34 cellular contexts compared by ENCODE assay signal in genomic region chr7:155471728-155472127, GRCh38. TPM values are rescaled to one million over a fixed set of nuclear protein-coding genes. Genes with fewer than 3 reads are reported as not detected.
DNase-seq lines count a peak whose midpoint lies in the region; ATAC-seq, FAIRE-seq and TF ChIP-seq lines count a peak whose summit lies in the region.
"Had no signal": no experiment of that assay in that cellular context is flagged by ENCODE, and none has a peak within 500 bp of the region (broad histone marks: within the 10 kb centered on the region; RNA-seq: fewer than 3 reads in every experiment).

No MANE protein-coding gene starts in this region.

- H3F3A ChIP-seq in GM23338 (replicated peaks; ENCODE audit: low read depth): peaks cover 24% of the 10 kb centered on the region

- H3K9me2 ChIP-seq in GM23338 (ENCODE audit: insufficient read depth): no peaks in the 10 kb centered on the region

- peaks cover 27% of the 10 kb centered on the region for H4K20me1 ChIP-seq in GM23338 (replicated peaks; ENCODE audit: insufficient read depth)
- H4K20me1 ChIP-seq in mammary epithelial cell (ENCODE audit: insufficient read depth, low read length): no peaks in the 10 kb centered on the region

- no peak for TF ChIP-seq POLR2A in vagina (IDR thresholded peaks at IDR 0.05)

- no peak for ATAC-seq in GM23338
- no peak for ATAC-seq in GM18867 (IDR thresholded peaks at IDR 0.05; ENCODE audit: unreplicated experiment)
- ATAC-seq: gastroesophageal sphincter, lower lobe of right lung, SK-N-SH treated with all-trans-retinoic acid at 6 μM for 48 hours had no signal

- H3K9me3 ChIP-seq in kidney (ENCODE audit: control insufficient read depth in 1 of 2, low read length in 2 of 2) (peaks cover 0 to 5% of the 10 kb centered on the region in 2 donors), vagina (no peaks in the 10 kb centered on the region), mammary epithelial cell (replicated peaks; ENCODE audit: insufficient read depth, low read length) (no peaks in the 10 kb centered on the region)
- H3K9me3 ChIP-seq: lower lobe of right lung, MG63, neutrophil, thyroid gland had no signal

- FAIRE-seq in kidney (lab: Jason Lieb, UNC): no peak
- FAIRE-seq: endometrium, islet of Langerhans had no signal

- CTCF ChIA-PET in mammary epithelial cell (lab: Charles Lee; ENCODE audit: low non-redundant PET): no interaction called here

- BruUV-seq in mammary epithelial cell (replicated peaks; lab: Mats Ljungman, UMichigan): no TSS peak

- no peak overlapping the region for H3K27ac Mint-ChIP-seq in GM23338
- H3K27ac Mint-ChIP-seq in osteocyte (ENCODE audit: unreplicated experiment): peak overlapping the region; percentile 80
- H3K27ac Mint-ChIP-seq: activated CD4-positive, alpha-beta memory T cell treated with anti-CD3 and anti-CD28 coated beads for 36 hours; activated naive CD8-positive, alpha-beta T cell; activated T-helper 17 cell treated with anti-CD3 and anti-CD28 coated beads, Interleukin-2, amount 50 U/mL, for 72 hours; dendritic cell treated with granulocyte-macrophage colony-stimulating factor and Interleukin-4, amounts not matched to agents 40 ng/mL and 50 ng/mL, for 4 days had no signal

- H3K27me3 Mint-ChIP-seq in GM23338 (ENCODE audit: insufficient read depth, low read depth, poor library complexity): peaks cover 100% of the 10 kb centered on the region
- H3K27me3 Mint-ChIP-seq in osteocyte (ENCODE audit: unreplicated experiment): peaks cover 11% of the 10 kb centered on the region

- H3K4me1 Mint-ChIP-seq in GM23338 (peaks cover 36% of the 10 kb centered on the region), osteocyte (ENCODE audit: unreplicated experiment) (peaks cover 42% of the 10 kb centered on the region)
- H3K4me1 Mint-ChIP-seq: central memory CD8-positive, alpha-beta T cell had no signal

- no peak for TF ChIP-seq CTCF in GM23338 (conservative IDR thresholded peaks at IDR 0.05; ENCODE audit: low read depth in 2 of 2)
- TF ChIP-seq CTCF in kidney (IDR thresholded peaks at IDR 0.05; ENCODE audit: borderline replicate concordance, extremely low read depth, insufficient read depth): no peak
- TF ChIP-seq CTCF in osteocyte (IDR thresholded peaks at IDR 0.05): no peak
- TF ChIP-seq CTCF in vagina (IDR thresholded peaks at IDR 0.05): no peak
- TF ChIP-seq CTCF in mammary epithelial cell (conservative IDR thresholded peaks at IDR 0.05 in 1 of 2, IDR thresholded peaks at IDR 0.05 in 1 of 2; ENCODE audit: extremely low read depth in 1 of 2, insufficient read depth in 1 of 2, low read depth in 1 of 2, low read length in 2 of 2): no peak

- H3K27me3 ChIP-seq in GM23338 (ENCODE audit: insufficient read depth) (peaks cover 100% of the 10 kb centered on the region), vagina (peaks cover 29% of the 10 kb centered on the region), mammary epithelial cell (ENCODE audit: insufficient read depth, low read length) (peaks cover 47% of the 10 kb centered on the region)
- H3K27me3 ChIP-seq: MG63 had no signal

- H3K4me2 ChIP-seq in GM23338: peak overlapping the region; percentile 67
- no peak overlapping the region for H3K4me2 ChIP-seq in mammary epithelial cell (ENCODE audit: insufficient read depth, low read depth, low read length)

- in situ Hi-C loops in mammary epithelial cell (cut with MboI; ENCODE audit: low sequenced_read_pairs in 2 of 2): no loop called here

- H2AFZ ChIP-seq in GM23338: no peak overlapping the region
- H2AFZ ChIP-seq in mammary epithelial cell (ENCODE audit: low read depth, low read length): no peak overlapping the region

- H3K36me3 ChIP-seq in GM23338 (ENCODE audit: insufficient read depth) (no peaks in the 10 kb centered on the region), kidney (ENCODE audit: control insufficient read depth in 1 of 2, insufficient read depth in 2 of 2, low read length in 2 of 2) (no peaks in the 10 kb centered on the region), vagina (no peaks in the 10 kb centered on the region), mammary epithelial cell (ENCODE audit: insufficient read depth, low read length) (no peaks in the 10 kb centered on the region)
- H3K36me3 ChIP-seq: gastroesophageal sphincter, lower lobe of right lung, MG63, neutrophil, stomach, thyroid gland had no signal

- H3K4me3 ChIP-seq in GM23338 (peak overlapping the region; percentile 38), kidney (ENCODE audit: low read length in 2 of 2) (no peak overlapping the region), vagina (no peak overlapping the region), mammary epithelial cell (replicated peaks in 1 of 3; ENCODE audit: insufficient read depth in 1 of 3, low read depth in 2 of 3, low read length in 3 of 3) (no peak overlapping the region)
- H3K4me3 ChIP-seq: gastroesophageal sphincter, lower lobe of right lung, MG63, stomach, thyroid gland had no signal

- intact Hi-C loops in kidney (cut with DNase I): no loop called here
- intact Hi-C loops in vagina (cut with DNase I): no loop called here
- intact Hi-C loops in mammary epithelial cell (cut with micrococcal nuclease): no loop called here

- H3K27ac ChIP-seq in GM23338 (ENCODE audit: low read depth) (no peak overlapping the region), kidney (ENCODE audit: low read depth in 2 of 2, low read length in 2 of 2) (no peak overlapping the region), vagina (no peak overlapping the region), mammary epithelial cell (ENCODE audit: insufficient read depth, low read depth, low read length) (no peak overlapping the region)
- H3K27ac ChIP-seq: gastroesophageal sphincter, lower lobe of right lung, neutrophil, stomach, thyroid gland had no signal

- H3K9me3 Mint-ChIP-seq in GM23338 (peaks cover 2% of the 10 kb centered on the region; the same call in 1 of the 3 replicates), osteocyte (ENCODE audit: unreplicated experiment) (no peaks in the 10 kb centered on the region)
- H3K9me3 Mint-ChIP-seq: activated T-helper 17 cell treated with anti-CD3 and anti-CD28 coated beads, Interleukin-2, amount 50 U/mL, for 72 hours; central memory CD8-positive, alpha-beta T cell; dendritic cell treated with granulocyte-macrophage colony-stimulating factor and Interleukin-4, amounts not matched to agents 40 ng/mL and 50 ng/mL, for 4 days had no signal

- H3K4me3 Mint-ChIP-seq in GM23338 (peak overlapping the region; percentile 34; the same call in 1 of the 3 replicates), osteocyte (ENCODE audit: unreplicated experiment) (no peak overlapping the region)
- H3K4me3 Mint-ChIP-seq: activated CD4-positive, alpha-beta memory T cell treated with anti-CD3 and anti-CD28 coated beads for 36 hours; activated naive CD8-positive, alpha-beta T cell; activated T-helper 17 cell treated with anti-CD3 and anti-CD28 coated beads, Interleukin-2, amount 50 U/mL, for 72 hours; CD4-positive, CD25-positive, alpha-beta regulatory T cell; central memory CD8-positive, alpha-beta T cell; dendritic cell treated with granulocyte-macrophage colony-stimulating factor and Interleukin-4, amounts not matched to agents 40 ng/mL and 50 ng/mL, for 4 days had no signal

- H3K4me1 ChIP-seq in GM23338 (ENCODE audit: insufficient read depth) (peaks cover 46% of the 10 kb centered on the region), kidney (ENCODE audit: control insufficient read depth in 1 of 2, insufficient read depth in 1 of 2, low read depth in 1 of 2, low read length in 2 of 2) (peaks cover 0 to 4% of the 10 kb centered on the region in 2 donors), vagina (peaks cover 17% of the 10 kb centered on the region), mammary epithelial cell (ENCODE audit: insufficient read depth, low read length) (peaks cover 9% of the 10 kb centered on the region)

- DNase-seq in GM23338 (ENCODE audit: low spot score) (no peak), NAMALWA (ENCODE audit: low spot score) (peak; percentile 41), kidney (peak; percentile 47), osteocyte (ENCODE audit: extremely low spot score, unreplicated experiment) (no peak), vagina (ENCODE audit: extremely low spot score in 2 of 2) (no peak), pons (ENCODE audit: low spot score) (no peak), mammary epithelial cell (no peak)
- DNase-seq: activated CD4-positive, alpha-beta memory T cell treated with anti-CD3 and anti-CD28 coated beads for 36 hours; activated CD4-positive, CD25-positive, alpha-beta regulatory T cell treated with anti-CD3 and anti-CD28 coated beads, Interleukin-2, amount 50 U/mL, for 72 hours; activated CD8-positive, alpha-beta memory T cell treated with anti-CD3 and anti-CD28 coated beads, Interleukin-2, amount 50 U/mL, for 4 hours; CD4-positive, CD25-positive, alpha-beta regulatory T cell; KG1; lower lobe of right lung; MG63; NCI-H1417 treated with DMSO at 0.1 percent for 48 hours; NCI-H2081; OCI-M1; stomach; T-helper 2 cell; thyroid gland had no signal

- H3K79me2 ChIP-seq in GM23338 (replicated peaks; ENCODE audit: insufficient read depth) (no peaks in the 10 kb centered on the region), mammary epithelial cell (ENCODE audit: insufficient read depth, low read length) (no peaks in the 10 kb centered on the region)

- dilution Hi-C loops in mammary epithelial cell (cut with HindIII; ENCODE audit: low sequenced_read_pairs): no loop called here

- no peaks in the 10 kb centered on the region for H3K36me3 Mint-ChIP-seq in GM23338 (ENCODE audit: low read depth)
- no peaks in the 10 kb centered on the region for H3K36me3 Mint-ChIP-seq in osteocyte (ENCODE audit: unreplicated experiment)
- H3K36me3 Mint-ChIP-seq: activated CD4-positive, alpha-beta memory T cell treated with anti-CD3 and anti-CD28 coated beads for 36 hours; activated naive CD8-positive, alpha-beta T cell; CD4-positive, CD25-positive, alpha-beta regulatory T cell had no signal

- H3K9ac ChIP-seq in kidney (ENCODE audit: low read length in 2 of 2) (no peak overlapping the region), mammary epithelial cell (ENCODE audit: insufficient read depth, low read length) (no peak overlapping the region)

- WGBS in mammary epithelial cell (ENCODE audit: low coverage, missing lambda C conversion rate): 42% methylated on average over 10 of the region's 12 CpGs

TF ChIP-seq in GM23338, 12 proteins besides CTCF, POLR2A, EP300 and RAD21:
- TF ChIP-seq CREB1 (CRISPR knock-in tag; IDR thresholded peaks at IDR 0.05; ENCODE audit: low read depth): no peak
- TF ChIP-seq EZH2phosphoT487 (IDR thresholded peaks at IDR 0.05; ENCODE audit: unreplicated experiment): no peak
- peak; percentile 60 for TF ChIP-seq EZH2 (IDR thresholded peaks at IDR 0.05; ENCODE audit: low read depth, unreplicated experiment)
- no peak for TF ChIP-seq POLR2AphosphoS5 (IDR thresholded peaks at IDR 0.05; ENCODE audit: low read depth)

RNA-seq across cellular contexts. Expression of gene EN2, which starts 13.8 kb away (rescaled TPM):
- total RNA-seq in GM23338 (2014; rRNA removed; shearing (Covaris generic)): not detected in 2 replicates
- polyA plus RNA-seq in GM23338 (2016; fragmentation: Nextera tagmentation; extraction: Ambion mirVana): not detected in 2 replicates
- total RNA-seq in kidney: 0.13 TPM
- polyA plus RNA-seq in kidney (ENCODE audit: insufficient read depth, low read depth, low replicate concordance): not detected
- total RNA-seq in osteocyte: 3.3 and 3.4 TPM in 2 replicates
- 0.98 TPM for total RNA-seq in vagina
- total RNA-seq in mammary epithelial cell: under 1 TPM; 0.17 to 0.26 TPM
- not detected for polyA plus RNA-seq in mammary epithelial cell
- polyA minus RNA-seq in mammary epithelial cell: not detected
- total RNA-seq: activated CD4-positive, alpha-beta memory T cell treated with anti-CD3 and anti-CD28 coated beads for 36 hours; activated T-helper 17 cell treated with anti-CD3 and anti-CD28 coated beads, Interleukin-2, amount 50 U/mL, for 72 hours; CD4-positive, CD25-positive, alpha-beta regulatory T cell; fibroblast of lung; HT1080; lower lobe of right lung; mucosa of gallbladder; pulmonary artery endothelial cell; stomach had no signal
- polyA plus RNA-seq: CD4-positive, CD25-positive, alpha-beta regulatory T cell; fibroblast of lung had no signal

Comparison
In these comparisons a context has a peak if more than half of its experiments do, and no peak if none do; other contexts are left out.
1. DNase-seq: peak in NAMALWA (single experiment) and kidney (single experiment); none in GM23338 (single experiment), osteocyte (single experiment), vagina (0 of 2), pons (single experiment) and mammary epithelial cell (single experiment).